8 cellular contexts compared by ENCODE assay signal in genomic region chr12:50024804-50025186, GRCh38. TPM values are rescaled to one million over a fixed set of nuclear protein-coding genes. Genes with fewer than 3 reads are reported as not detected.
DNase-seq lines count a peak whose midpoint lies in the region; ATAC-seq, FAIRE-seq and TF ChIP-seq lines count a peak whose summit lies in the region.

No MANE protein-coding gene starts in this region.

- H3K4me2 ChIP-seq in BLaER1 = peak overlapping the region; percentile 84

- H3K27me3 ChIP-seq in BLaER1 (no peaks in the 10 kb centered on the region), bronchial epithelial cell (ENCODE audit: control insufficient read depth, insufficient read depth, low read length) (no peaks in the 10 kb centered on the region)

- H3K27ac ChIP-seq in BLaER1 = peak overlapping the region; percentile 91

- intact Hi-C loops in mucosa of descending colon (cut with DNase I, micrococcal nuclease) = no loop called here

- peak overlapping the region; percentile 91 for H3K9ac ChIP-seq in BLaER1

- TF ChIP-seq CTCF in LNCaP clone FGC (IDR thresholded peaks at IDR 0.05; ENCODE audit: control insufficient read depth, extremely low read depth, insufficient read depth) = no peak
- no peak for TF ChIP-seq CTCF in bronchial epithelial cell (IDR thresholded peaks at IDR 0.05; ENCODE audit: insufficient read depth, low read length, severe bottlenecking)
- TF ChIP-seq CTCF in mucosa of descending colon (IDR thresholded peaks at IDR 0.05) = no peak
- TF ChIP-seq CTCF in GM13977 (IDR thresholded peaks at IDR 0.05; ENCODE audit: extremely low read depth, insufficient read depth, missing control alignments) = no peak

- peaks cover 15% of the 10 kb centered on the region for H4K20me1 ChIP-seq in BLaER1

- no peaks in the 10 kb centered on the region for H3K9me3 ChIP-seq in BLaER1
- no peaks in the 10 kb centered on the region for H3K9me3 ChIP-seq in mucosa of descending colon

- ATAC-seq in GM19455 (IDR thresholded peaks at IDR 0.05; ENCODE audit: unreplicated experiment) (peak; percentile 27), mucosa of descending colon (peak; percentile 27), GM21786 (IDR thresholded peaks at IDR 0.05; ENCODE audit: unreplicated experiment) (no peak), HG03469 (IDR thresholded peaks at IDR 0.05; ENCODE audit: unreplicated experiment) (no peak)

- in situ Hi-C loops in GM13977 (cut with MboI; ENCODE audit: low pct_unique_long_range_greater_than_20kb, low sequenced_read_pairs, unreplicated experiment) = no loop called here

- DNase-seq in LNCaP clone FGC (ENCODE audit: low read depth) (no peak), bronchial epithelial cell (ENCODE audit: low read depth) (peak; percentile 12), mucosa of descending colon (no peak), GM13977 (ENCODE audit: low spot score) (no peak)

- peaks cover 34% of the 10 kb centered on the region for H3K4me1 ChIP-seq in BLaER1
- H3K4me1 ChIP-seq in mucosa of descending colon (ENCODE audit: low read depth) = peaks cover 9% of the 10 kb centered on the region

- H3K36me3 ChIP-seq in BLaER1 (peaks cover 15% of the 10 kb centered on the region; the same call in 1 of the 2 replicates), bronchial epithelial cell (ENCODE audit: control insufficient read depth, insufficient read depth, low read length) (no peaks in the 10 kb centered on the region), mucosa of descending colon (ENCODE audit: low read depth) (no peaks in the 10 kb centered on the region)

- FAIRE-seq in bronchial epithelial cell (lab: Jason Lieb, UNC) = no peak

- H3K4me3 ChIP-seq in BLaER1 (peak overlapping the region; percentile 94), LNCaP clone FGC (ENCODE audit: low read depth, low read length) (peak overlapping the region; percentile 66), bronchial epithelial cell (ENCODE audit: low read depth, low read length) (peak overlapping the region; percentile 81), mucosa of descending colon (peak overlapping the region; percentile 38)

RNA-seq across cellular contexts. Expression of gene RACGAP1, which starts 0.5 kb away (rescaled TPM):
- total RNA-seq in bronchial epithelial cell (9.6 and 11.3 TPM in 2 replicates), mucosa of descending colon (10 to 100 TPM; 16.0 to 45.5 (median 34.4) TPM)

RNA-seq across cellular contexts. Expression of gene ASIC1, which starts 32.6 kb away (rescaled TPM):
- total RNA-seq in bronchial epithelial cell (1.3 and 1.4 TPM in 2 replicates), mucosa of descending colon (1 to 10 TPM in 2 of 3 donors, under 1 TPM in 1; 0.35 to 9.9 (median 1.7) TPM)

RNA-seq across cellular contexts. Expression of gene AQP6, which starts 52.0 kb away (rescaled TPM):
- total RNA-seq in bronchial epithelial cell (under 0.01 TPM in 1 of 2 replicates, not detected in the other), mucosa of descending colon (under 1 TPM in 1 of 3 donors, not detected in 2; 0.54 TPM)

Comparison
In these comparisons a context has a peak if more than half of its experiments do, and no peak if none do; other contexts are left out.
1. H3K4me3 ChIP-seq: peak in every context shown above with its lines; median percentile 94 in BLaER1; 81 in bronchial epithelial cell; 66 in LNCaP clone FGC; 38 in mucosa of descending colon.
2. ATAC-seq: peak in GM19455 (single experiment) and mucosa of descending colon (single experiment); none in GM21786 (single experiment) and HG03469 (single experiment).